ENCODE assay signal across 17 cellular contexts in the genomic region with DNA sequence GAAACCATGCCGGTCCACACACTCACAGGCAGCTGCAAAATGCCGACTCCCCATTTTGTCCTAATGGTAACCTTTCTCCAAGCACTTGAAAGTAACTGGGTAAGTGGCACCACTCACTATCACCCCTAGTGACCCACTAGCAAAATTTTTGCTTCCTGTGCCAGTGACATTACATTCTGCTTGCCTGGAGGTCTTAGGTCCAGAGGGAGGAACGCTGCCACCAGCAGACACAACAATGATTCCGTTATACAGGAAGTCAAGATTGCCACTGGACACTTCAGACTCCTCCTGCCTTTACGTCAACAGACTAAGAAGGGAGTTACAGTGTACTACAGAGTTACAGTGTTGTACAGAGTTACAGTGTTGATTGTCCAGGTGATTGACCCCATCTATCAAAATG.
"Had no signal": no experiment of that assay in that cellular context is flagged by ENCODE, and none has a peak within 500 bp of the region (broad histone marks: within the 10 kb centered on the region; RNA-seq: fewer than 3 reads in every experiment).

No MANE protein-coding gene starts in this region.

- H3K36me3 ChIP-seq: gastrocnemius medialis, upper lobe of left lung had no signal

- H3K27me3 ChIP-seq: gastrocnemius medialis, upper lobe of left lung had no signal

- DNase-seq: activated CD4-positive, alpha-beta T cell treated with anti-CD3 and anti-CD28 coated beads for 4 hours; activated CD4-positive, alpha-beta T cell treated with anti-CD3 and anti-CD28 coated beads, Interleukin-2, amount 50 U/mL, for 48 hours; activated CD4-positive, CD25-positive, alpha-beta regulatory T cell; activated gamma-delta T cell; activated naive CD4-positive, alpha-beta T cell treated with anti-CD3 and anti-CD28 coated beads, Interleukin-2, amount 50 U/mL, for 16 hours; anterior cingulate cortex; gastrocnemius medialis; hypothalamus; stimulated activated CD4-positive, alpha-beta T cell treated with anti-CD3 and anti-CD28 coated beads, Interleukin-4, amount 100 ng/mL, for 24 hours; stimulated activated naive CD4-positive, alpha-beta T cell treated with Interleukin-2 at 50 U/mL for 16 hours; T1000; upper lobe of left lung had no signal

- H3K4me3 Mint-ChIP-seq: brain; memory B cell; natural killer cell treated with Interleukin-12 subunit alpha and Interleukin-12 subunit beta and Interleukin-15 and Interleukin-18, amount 100 ng/mL, for 72 hours; T-helper 1 cell treated with Interleukin-12 subunit alpha and Interleukin-12 subunit beta and Interleukin-4 antibody, amounts not matched to agents 30 μg/mL and 1 μg/mL, for 36 hours had no signal

- H3K9me3 Mint-ChIP-seq: memory B cell; natural killer cell treated with Interleukin-12 subunit alpha and Interleukin-12 subunit beta and Interleukin-15 and Interleukin-18, amount 100 ng/mL, for 72 hours; T-helper 1 cell treated with Interleukin-12 subunit alpha and Interleukin-12 subunit beta and Interleukin-4 antibody, amounts not matched to agents 30 μg/mL and 1 μg/mL, for 36 hours had no signal

- H3K4me1 ChIP-seq: gastrocnemius medialis, upper lobe of left lung had no signal

- H3K27me3 Mint-ChIP-seq: progenitor cell of endocrine pancreas had no signal

- H3K27ac ChIP-seq: gastrocnemius medialis, upper lobe of left lung had no signal

- H3K9me3 ChIP-seq: gastrocnemius medialis, upper lobe of left lung had no signal

- H3K27ac Mint-ChIP-seq: brain; memory B cell; natural killer cell treated with Interleukin-12 subunit alpha and Interleukin-12 subunit beta and Interleukin-15 and Interleukin-18, amount 100 ng/mL, for 72 hours; progenitor cell of endocrine pancreas; T-helper 1 cell treated with Interleukin-12 subunit alpha and Interleukin-12 subunit beta and Interleukin-4 antibody, amounts not matched to agents 30 μg/mL and 1 μg/mL, for 36 hours had no signal

- H3K4me3 ChIP-seq: gastrocnemius medialis, upper lobe of left lung had no signal

- H3K4me1 Mint-ChIP-seq: brain, memory B cell had no signal

- H3K36me3 Mint-ChIP-seq: brain; memory B cell; natural killer cell treated with Interleukin-12 subunit alpha and Interleukin-12 subunit beta and Interleukin-15 and Interleukin-18, amount 100 ng/mL, for 72 hours had no signal

- ATAC-seq: gastrocnemius medialis; natural killer cell treated with Interleukin-12 subunit alpha and Interleukin-12 subunit beta and Interleukin-15 and Interleukin-18, amount 100 ng/mL, for 72 hours had no signal
